ENCODE assay signal across 14 cellular contexts in the genomic region with DNA sequence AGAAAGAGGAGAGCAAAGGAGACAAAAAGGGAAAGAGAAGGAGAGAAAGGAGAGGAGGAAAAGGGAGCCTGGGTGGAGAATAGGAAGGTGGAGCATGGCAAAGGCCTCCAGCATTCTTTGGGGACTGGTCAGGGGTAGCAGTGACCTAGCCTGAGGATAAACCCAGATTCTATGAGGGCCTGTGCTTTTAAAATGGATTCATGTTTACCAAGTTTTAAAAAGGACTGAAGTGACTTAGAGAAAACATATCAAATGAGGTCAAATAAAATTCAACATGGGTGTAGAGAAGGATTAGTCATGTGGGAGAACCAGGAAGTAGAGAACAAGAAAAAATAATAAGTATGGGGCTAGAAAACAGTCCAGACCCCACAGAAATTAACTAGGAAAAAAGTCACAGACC. TPM values are rescaled to one million over a fixed set of nuclear protein-coding genes. Genes with fewer than 3 reads are reported as not detected.
A peak's percentile ranks its signal among the peaks of the same experiment; 100 is the strongest.
DNase-seq lines count a peak whose midpoint lies in the region; ATAC-seq and TF ChIP-seq lines count a peak whose summit lies in the region.
"Had no signal": no experiment of that assay in that cellular context is flagged by ENCODE, and none has a peak within 500 bp of the region (broad histone marks: within the 10 kb centered on the region; RNA-seq: fewer than 3 reads in every experiment).

No MANE protein-coding gene starts in this region.

- H3K4me3 ChIP-seq in mucosa of rectum (ENCODE audit: low read length in 2 of 2): no peak overlapping the region
- no peak overlapping the region for H3K4me3 ChIP-seq in upper lobe of left lung
- H3K4me3 ChIP-seq: right lobe of liver had no signal

- H3K27ac ChIP-seq in mucosa of rectum (ENCODE audit: low read depth in 2 of 2, low read length in 2 of 2) (peak overlapping the region; percentile 58 to 68), upper lobe of left lung (peak overlapping the region in 3 of 4 donors; percentile 29 to 50 (median 33))
- H3K27ac ChIP-seq: 22Rv1, right lobe of liver had no signal

- no peak for TF ChIP-seq EP300 in upper lobe of left lung (IDR thresholded peaks at IDR 0.05)

- H3K36me3 ChIP-seq in mucosa of rectum (ENCODE audit: control insufficient read depth in 2 of 2, insufficient read depth in 2 of 2, low read length in 2 of 2) (peaks cover 0 to 2% of the 10 kb centered on the region in 2 donors), upper lobe of left lung (no peaks in the 10 kb centered on the region)
- H3K36me3 ChIP-seq: right lobe of liver had no signal

- H3K4me1 ChIP-seq in mucosa of rectum (ENCODE audit: control insufficient read depth in 2 of 2, insufficient read depth in 2 of 2, low read length in 2 of 2) (peaks cover 22 to 25% of the 10 kb centered on the region in 2 donors), upper lobe of left lung (peaks cover 21 to 46% (median 36%) of the 10 kb centered on the region in 4 donors)

- H3K9me3 ChIP-seq in mucosa of rectum (ENCODE audit: control insufficient read depth in 2 of 2, low read length in 2 of 2): no peaks in the 10 kb centered on the region
- no peaks in the 10 kb centered on the region for H3K9me3 ChIP-seq in upper lobe of left lung
- H3K9me3 ChIP-seq: right lobe of liver had no signal

- H3K9ac ChIP-seq in mucosa of rectum (ENCODE audit: low read depth in 1 of 2, low read length in 2 of 2): peak overlapping the region in 1 of 2 donors; percentile 8

- H3K27me3 ChIP-seq in mucosa of rectum (ENCODE audit: control insufficient read depth in 2 of 2, insufficient read depth in 2 of 2, low read length in 2 of 2) (no peaks in the 10 kb centered on the region), upper lobe of left lung (no peaks in the 10 kb centered on the region)
- H3K27me3 ChIP-seq: right lobe of liver had no signal

- no peak for TF ChIP-seq CTCF in upper lobe of left lung (IDR thresholded peaks at IDR 0.05)

- no peak for TF ChIP-seq POLR2A in upper lobe of left lung (IDR thresholded peaks at IDR 0.05)

- DNase-seq in DMS53 (lab: John Stamatoyannopoulos, UW): peak; percentile 36
- DNase-seq in DMS53 treated with DMSO at 0.1 percent for 48 hours (lab: John Stamatoyannopoulos, UW; ENCODE audit: unreplicated experiment): no peak
- peak; percentile 13 for DNase-seq in RPMI7951 (ENCODE audit: low read depth)
- DNase-seq in upper lobe of left lung: no peak
- DNase-seq in NCI-H1092 (lab: John Stamatoyannopoulos, UW): no peak
- DNase-seq in NOMO-1 treated with dmso at 0.1 percent for 144 hours (lab: John Stamatoyannopoulos, UW; ENCODE audit: unreplicated experiment): no peak
- no peak for DNase-seq in stimulated activated CD4-positive, alpha-beta T cell treated with anti-CD3 and anti-CD28 coated beads, Interleukin-1b, Interleukin-23, amount 100 ng/mL, for 48 hours
- DNase-seq: activated CD4-positive, alpha-beta T cell treated with anti-CD3 and anti-CD28 coated beads for 4 hours; activated naive CD8-positive, alpha-beta T cell treated with anti-CD3 and anti-CD28 coated beads for 36 hours; NCI-H1694 treated with DMSO at 0.1 percent for 48 hours; right lobe of liver had no signal

- ATAC-seq in upper lobe of left lung (ENCODE audit: low FRiP score in 2 of 2): no peak
- ATAC-seq: Right ventricle myocardium inferior had no signal

RNA-seq across cellular contexts. Expression of a gene that starts 20.7 kb away (rescaled TPM):
- 21.2 and 23.8 TPM in 2 replicates for total RNA-seq in RPMI7951 (2014; rRNA removed; shearing (Covaris generic))
- 10 to 100 TPM; 26.9 to 73.5 (median 34.2) TPM for total RNA-seq in upper lobe of left lung

Comparison
In these comparisons a context has a peak if more than half of its experiments do, and no peak if none do; other contexts are left out.
1. DNase-seq: peak in DMS53 (single experiment) and RPMI7951 (single experiment); none in DMS53 treated with DMSO at 0.1 percent for 48 hours (single experiment), upper lobe of left lung (0 of 2), NCI-H1092 (single experiment), NOMO-1 treated with dmso at 0.1 percent for 144 hours (single experiment) and stimulated activated CD4-positive, alpha-beta T cell treated with anti-CD3 and anti-CD28 coated beads, Interleukin-1b, Interleukin-23, amount 100 ng/mL, for 48 hours (single experiment).